ENCODE assay signal across 25 cellular contexts in the genomic region with DNA sequence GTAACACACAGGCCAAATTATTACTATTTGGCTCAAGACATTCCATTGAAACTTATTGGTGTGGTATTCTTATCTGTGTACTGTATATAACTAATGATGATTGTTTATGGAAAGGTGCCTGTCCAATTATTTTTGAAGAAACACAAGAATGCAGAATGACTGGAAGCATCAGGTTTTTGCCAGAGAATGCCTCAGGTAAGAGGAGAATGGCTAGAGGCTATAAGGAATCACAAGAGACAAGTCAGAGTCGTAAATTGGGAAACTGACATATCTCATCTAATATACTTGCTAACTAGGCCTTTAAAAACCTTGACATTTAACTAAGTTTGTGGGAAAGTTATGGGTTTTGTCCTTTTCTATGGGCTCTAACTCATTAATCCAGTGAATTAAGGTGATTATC.
"Had no signal": no experiment of that assay in that cellular context is flagged by ENCODE, and none has a peak within 500 bp of the region (broad histone marks: within the 10 kb centered on the region; RNA-seq: fewer than 3 reads in every experiment).

No MANE protein-coding gene starts in this region.

- ATAC-seq: gastroesophageal sphincter; left cardiac atrium; lower lobe of right lung; psoas muscle; right lobe of liver; stimulated activated naive B cell treated with anti-CD40 and anti-IgM and Interleukin-4, amounts not matched to agents 10 μg/mL and 1 μg/mL and 100 μg/mL, for 72 hours had no signal

- H3K36me3 Mint-ChIP-seq: immature natural killer cell; memory B cell; naive B cell; stimulated activated naive B cell treated with anti-CD40 and anti-IgM and Interleukin-4, amounts not matched to agents 10 μg/mL and 1 μg/mL and 100 μg/mL, for 72 hours had no signal

- DNase-seq: effector memory CD4-positive, alpha-beta T cell; glutamatergic neuron; immature natural killer cell; kidney; left cardiac atrium; left ventricle myocardium inferior; lower lobe of right lung; naive B cell; psoas muscle; retina; right lobe of liver; spleen; stimulated activated CD4-positive, alpha-beta T cell treated with anti-CD3 and anti-CD28 coated beads, Interleukin-15, amount 100 ng/mL, for 24 hours; stimulated activated CD4-positive, alpha-beta T cell treated with anti-CD3 and anti-CD28 coated beads, Interleukin-1b, Interleukin-23, amount 100 ng/mL, for 48 hours; stimulated activated CD4-positive, alpha-beta T cell treated with anti-CD3 and anti-CD28 coated beads, Interleukin-4, amount 100 ng/mL, for 24 hours; stimulated activated naive B cell treated with anti-CD40 and anti-IgM and Interleukin-4, amounts not matched to agents 10 μg/mL and 1 μg/mL and 100 μg/mL, for 72 hours; stomach; substantia nigra; transverse colon had no signal

- H3K4me1 ChIP-seq: esophagus muscularis mucosa, gastroesophageal sphincter, left ventricle myocardium inferior, lower lobe of right lung, psoas muscle, right lobe of liver, spleen, stomach, transverse colon had no signal

- H3K9me3 ChIP-seq: esophagus muscularis mucosa, gastroesophageal sphincter, left ventricle myocardium inferior, lower lobe of right lung, psoas muscle, right lobe of liver, spleen, stomach, thoracic aorta, transverse colon had no signal

- H3K27me3 ChIP-seq: esophagus muscularis mucosa, gastroesophageal sphincter, right lobe of liver, spleen had no signal

- H3K4me1 Mint-ChIP-seq: immature natural killer cell; memory B cell; naive B cell; stimulated activated naive B cell treated with anti-CD40 and anti-IgM and Interleukin-4, amounts not matched to agents 10 μg/mL and 1 μg/mL and 100 μg/mL, for 72 hours had no signal

- H3K4me3 Mint-ChIP-seq: immature natural killer cell; memory B cell; naive B cell; nephron; stimulated activated naive B cell treated with anti-CD40 and anti-IgM and Interleukin-4, amounts not matched to agents 10 μg/mL and 1 μg/mL and 100 μg/mL, for 72 hours had no signal

- H3K27ac ChIP-seq: epithelial cell of prostate, esophagus muscularis mucosa, gastroesophageal sphincter, left ventricle myocardium inferior, lower lobe of right lung, psoas muscle, right lobe of liver, spleen, stomach, thoracic aorta, transverse colon had no signal

- H3K9me3 Mint-ChIP-seq: immature natural killer cell; memory B cell; naive B cell; nephron; stimulated activated naive B cell treated with anti-CD40 and anti-IgM and Interleukin-4, amounts not matched to agents 10 μg/mL and 1 μg/mL and 100 μg/mL, for 72 hours had no signal

- H3K27ac Mint-ChIP-seq: immature natural killer cell; memory B cell; naive B cell; nephron; stimulated activated naive B cell treated with anti-CD40 and anti-IgM and Interleukin-4, amounts not matched to agents 10 μg/mL and 1 μg/mL and 100 μg/mL, for 72 hours had no signal

- H3K4me3 ChIP-seq: gastroesophageal sphincter, left ventricle myocardium inferior, lower lobe of right lung, psoas muscle, right lobe of liver, spleen, stomach, transverse colon had no signal

- H3K36me3 ChIP-seq: esophagus muscularis mucosa, gastroesophageal sphincter, left ventricle myocardium inferior, lower lobe of right lung, right lobe of liver, spleen, stomach, thoracic aorta, transverse colon had no signal
